Comparison of ENCODE assay signal across 2 cellular contexts in genomic region chrX:56766554-56767412, GRCh38.
TF ChIP-seq lines count a peak whose summit lies in the region.

No MANE protein-coding gene starts in this region.

TF ChIP-seq in liver, 16 proteins besides CTCF, POLR2A, EP300 and RAD21 (continued from another document):
- no peak for TF ChIP-seq REST (IDR thresholded peaks at IDR 0.05)
- TF ChIP-seq HNF4A (conservative IDR thresholded peaks at IDR 0.05), result no peak
- TF ChIP-seq HNF4G (IDR thresholded peaks at IDR 0.05), result no peak
- TF ChIP-seq TAF1 (conservative IDR thresholded peaks at IDR 0.05), result no peak
- no peak for TF ChIP-seq MAX (IDR thresholded peaks at IDR 0.05)
- TF ChIP-seq RXRA (IDR thresholded peaks at IDR 0.05), result no peak
- TF ChIP-seq GABPA (IDR thresholded peaks at IDR 0.05 in 1 of 2, conservative IDR thresholded peaks at IDR 0.05 in 1 of 2), result no peak
- no peak for TF ChIP-seq YY1 (IDR thresholded peaks at IDR 0.05)
- no peak for TF ChIP-seq ZBTB33 (IDR thresholded peaks at IDR 0.05)

TF ChIP-seq in HepG2, 621 proteins besides CTCF, POLR2A, EP300 and RAD21 (continued from another document):
- no peak for TF ChIP-seq KDM2A (CRISPR knock-in tag; IDR thresholded peaks at IDR 0.05; ENCODE audit: borderline replicate concordance, low read depth)
TF ChIP-seq in HepG2: peak in this region for 0.
